ENCODE assay signal across 30 cellular contexts in genomic region chr1:82106672-82107071, GRCh38.
"Had no signal": no experiment of that assay in that cellular context is flagged by ENCODE, and none has a peak within 500 bp of the region (broad histone marks: within the 10 kb centered on the region; RNA-seq: fewer than 3 reads in every experiment).

No MANE protein-coding gene starts in this region.

- H3K36me3 ChIP-seq: ascending aorta, cardiac muscle cell had no signal

- H3K4me3 ChIP-seq: ascending aorta, cardiac muscle cell had no signal

- H3K9me3 ChIP-seq: ascending aorta had no signal

- H3K27me3 ChIP-seq: ascending aorta, cardiac muscle cell had no signal

- FAIRE-seq: bronchial epithelial cell, TTC549 had no signal

- H3K27ac ChIP-seq: ascending aorta, cardiac muscle cell, VCaP had no signal

- ATAC-seq: activated CD8-positive, alpha-beta T cell treated with anti-CD3 and anti-CD28 coated beads for 36 hours; activated naive CD8-positive, alpha-beta T cell treated with anti-CD3 and anti-CD28 coated beads, Interleukin-2, amount 50 U/mL, for 24 hours; activated T-cell treated with anti-CD3 and anti-CD28 coated beads, Interleukin-2, amount 50 U/mL, for 4 hours had no signal

- DNase-seq: activated B cell treated with CpG ODN at 0.5 μM for 24 hours; activated CD4-positive, alpha-beta memory T cell treated with anti-CD3 and anti-CD28 coated beads for 36 hours; activated CD4-positive, alpha-beta T cell treated with anti-CD3 and anti-CD28 coated beads for 4 hours; activated CD4-positive, alpha-beta T cell treated with anti-CD3 and anti-CD28 coated beads, Interleukin-2, amount 10 ng/mL, durations not matched to agents 24 days and 14 days; activated CD4-positive, alpha-beta T cell treated with anti-CD3 and anti-CD28 coated beads, Interleukin-2, amount 50 U/mL, for 1 hour; activated CD4-positive, alpha-beta T cell treated with anti-CD3 and anti-CD28 coated beads, Interleukin-2, amount 50 U/mL, for 4 hours; activated CD4-positive, CD25-positive, alpha-beta regulatory T cell treated with anti-CD3 and anti-CD28 coated beads, Interleukin-2, amount 50 U/mL, for 72 hours; activated CD8-positive, alpha-beta memory T cell treated with anti-CD3 and anti-CD28 coated beads, Interleukin-2, amount 50 U/mL, for 4 hours; activated CD8-positive, alpha-beta T cell treated with anti-CD3 and anti-CD28 coated beads for 36 hours; activated effector memory CD4-positive, alpha-beta T cell treated with Interleukin-2 at 50 U/mL for 16 hours; activated gamma-delta T cell; activated naive CD4-positive, alpha-beta T cell treated with anti-CD3 and anti-CD28 coated beads, Interleukin-2, amount 10 ng/mL, durations not matched to agents 7 days and 5 days; activated naive CD4-positive, alpha-beta T cell treated with Interleukin-2 at 50 U/mL for 16 hours; activated naive CD8-positive, alpha-beta T cell treated with anti-CD3 and anti-CD28 coated beads, Interleukin-2, amount 10 ng/mL, durations not matched to agents 7 days and 5 days; activated naive CD8-positive, alpha-beta T cell treated with anti-CD3 and anti-CD28 coated beads, Interleukin-2, amount 50 U/mL, for 24 hours; activated T-cell treated with anti-CD3 and anti-CD28 coated beads for 4 hours; activated T-cell treated with anti-CD3 and anti-CD28 coated beads, Interleukin-2, amount 50 U/mL, for 1 hour; activated T-cell treated with anti-CD3 and anti-CD28 coated beads, Interleukin-2, amount 50 U/mL, for 4 hours; amygdala; anterior cingulate cortex; caudate nucleus; cerebellar nuclear complex; T-helper 1 cell; T-helper 2 cell; T-helper 9 cell had no signal
